In the genomic region with DNA sequence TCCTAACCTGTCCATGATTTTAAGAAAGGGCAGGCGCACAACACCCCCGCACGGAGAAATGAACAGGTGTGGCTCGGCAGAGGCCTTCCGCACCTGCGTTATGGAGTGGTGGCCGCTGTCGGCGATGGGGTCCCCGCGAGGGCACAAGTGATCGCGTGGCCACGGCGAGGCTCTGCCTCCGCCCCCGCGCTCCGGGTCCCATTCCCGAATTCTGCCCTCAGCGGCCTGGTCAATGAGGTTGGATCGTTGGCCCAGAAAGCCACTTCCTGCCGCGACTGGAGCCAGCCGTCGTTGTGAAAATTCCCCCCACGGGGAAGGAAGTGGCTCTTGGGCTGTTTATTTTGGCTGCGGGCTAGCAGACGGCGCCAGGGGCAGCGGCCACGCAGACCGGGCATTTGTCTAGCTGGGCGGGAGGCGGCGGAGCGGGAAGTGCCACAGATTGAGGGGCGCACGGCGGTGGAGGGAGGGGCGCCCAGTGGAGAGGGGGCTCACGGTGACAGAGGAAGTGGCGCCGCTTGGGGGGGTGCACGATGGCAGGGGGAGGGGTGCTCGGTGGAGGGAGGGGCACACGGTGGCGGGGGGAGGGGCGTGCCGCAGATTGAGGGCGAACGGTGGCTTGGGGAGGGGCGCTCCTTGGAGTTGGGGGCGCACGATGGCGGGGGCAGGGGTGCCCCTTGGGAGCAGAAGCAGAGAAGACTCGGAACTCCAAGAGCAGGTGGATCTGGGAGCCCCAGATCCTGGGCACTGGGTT, we compare ENCODE assay signal across 8 cellular contexts. TPM values are rescaled to one million over a fixed set of nuclear protein-coding genes. Genes with fewer than 3 reads are reported as not detected.
DNase-seq lines count a peak whose midpoint lies in the region; ATAC-seq and TF ChIP-seq lines count a peak whose summit lies in the region.

No MANE protein-coding gene starts in this region.

- peaks cover 30% of the 10 kb centered on the region for H3K4me1 Mint-ChIP-seq in dendritic cell treated with granulocyte-macrophage colony-stimulating factor and Interleukin-4, amounts not matched to agents 40 ng/mL and 50 ng/mL, for 4 days (ENCODE audit: low read depth)
- peaks cover 25% of the 10 kb centered on the region for H3K4me1 Mint-ChIP-seq in stimulated activated memory B cell treated with anti-CD40 and anti-IgM and Interleukin-4, amounts not matched to agents 10 μg/mL and 1 μg/mL and 100 μg/mL, for 72 hours

- 0 to 5% methylated on average over 24 to 53 of the region's 57 CpGs for WGBS in lower leg skin, 2 donors

- no peaks in the 10 kb centered on the region for H3K36me3 ChIP-seq in DOHH2 (ENCODE audit: control insufficient read depth, low read length)
- H3K36me3 ChIP-seq in MG63 = peaks cover 8% of the 10 kb centered on the region

- H3K9me3 ChIP-seq in DOHH2 (ENCODE audit: control insufficient read depth, insufficient read depth, low read length) (no peaks in the 10 kb centered on the region), MG63 (no peaks in the 10 kb centered on the region)

- peaks cover 22% of the 10 kb centered on the region for H3K4me1 ChIP-seq in DOHH2 (ENCODE audit: control insufficient read depth, low read length)

- no peak for TF ChIP-seq POLR2A in lower leg skin (IDR thresholded peaks at IDR 0.05)

- peak overlapping the region; percentile 75 for H3K4me3 ChIP-seq in DOHH2 (ENCODE audit: low read length)
- H3K4me3 ChIP-seq in MG63 = peak overlapping the region; percentile 12
- peak overlapping the region; percentile 25 for H3K4me3 ChIP-seq in lower leg skin (ENCODE audit: low read depth, poor library complexity, severe bottlenecking)

- H3K9me3 Mint-ChIP-seq in dendritic cell treated with granulocyte-macrophage colony-stimulating factor and Interleukin-4, amounts not matched to agents 40 ng/mL and 50 ng/mL, for 4 days = no peaks in the 10 kb centered on the region
- H3K9me3 Mint-ChIP-seq in stimulated activated memory B cell treated with anti-CD40 and anti-IgM and Interleukin-4, amounts not matched to agents 10 μg/mL and 1 μg/mL and 100 μg/mL, for 72 hours = no peaks in the 10 kb centered on the region

- ATAC-seq in stimulated activated memory B cell treated with anti-CD40 and anti-IgM and Interleukin-4, amounts not matched to agents 10 μg/mL and 1 μg/mL and 100 μg/mL, for 72 hours = peak; percentile 42
- no peak for ATAC-seq in GM18511 (IDR thresholded peaks at IDR 0.05; ENCODE audit: unreplicated experiment)

- DNase-seq in MG63 (peak; percentile 90), T1000 (lab: John Stamatoyannopoulos, UW) (peak; percentile 76), lower leg skin (ENCODE audit: low spot score in 2 of 2) (no peak), NK-92 (lab: John Stamatoyannopoulos, UW; ENCODE audit: unreplicated experiment) (no peak)

- H4K20me1 ChIP-seq in DOHH2 (ENCODE audit: control insufficient read depth, insufficient read depth, low read depth, low read length) = no peaks in the 10 kb centered on the region

- intact Hi-C loops in dendritic cell treated with granulocyte-macrophage colony-stimulating factor and Interleukin-4, amounts not matched to agents 40 ng/mL and 50 ng/mL, for 4 days (cut with micrococcal nuclease) = no loop called here
- intact Hi-C loops in lower leg skin (cut with DNase I; ENCODE audit: low total_unique reads) = no loop called here

- H3K36me3 Mint-ChIP-seq in dendritic cell treated with granulocyte-macrophage colony-stimulating factor and Interleukin-4, amounts not matched to agents 40 ng/mL and 50 ng/mL, for 4 days (ENCODE audit: low read depth) = no peaks in the 10 kb centered on the region
- no peaks in the 10 kb centered on the region for H3K36me3 Mint-ChIP-seq in stimulated activated memory B cell treated with anti-CD40 and anti-IgM and Interleukin-4, amounts not matched to agents 10 μg/mL and 1 μg/mL and 100 μg/mL, for 72 hours

- H3K4me3 Mint-ChIP-seq in dendritic cell treated with granulocyte-macrophage colony-stimulating factor and Interleukin-4, amounts not matched to agents 40 ng/mL and 50 ng/mL, for 4 days = peak overlapping the region; percentile 88
- peak overlapping the region; percentile 88 for H3K4me3 Mint-ChIP-seq in stimulated activated memory B cell treated with anti-CD40 and anti-IgM and Interleukin-4, amounts not matched to agents 10 μg/mL and 1 μg/mL and 100 μg/mL, for 72 hours

- no peak for TF ChIP-seq CTCF in DOHH2 (IDR thresholded peaks at IDR 0.05; ENCODE audit: low read depth, low read length, poor library complexity, severe bottlenecking)
- no peak for TF ChIP-seq CTCF in lower leg skin (IDR thresholded peaks at IDR 0.05)

- H3K27me3 Mint-ChIP-seq in dendritic cell treated with granulocyte-macrophage colony-stimulating factor and Interleukin-4, amounts not matched to agents 40 ng/mL and 50 ng/mL, for 4 days = peaks cover 40% of the 10 kb centered on the region
- H3K27me3 Mint-ChIP-seq in stimulated activated memory B cell treated with anti-CD40 and anti-IgM and Interleukin-4, amounts not matched to agents 10 μg/mL and 1 μg/mL and 100 μg/mL, for 72 hours = no peaks in the 10 kb centered on the region

- H3K4me2 ChIP-seq in DOHH2 (ENCODE audit: low read length) = peak overlapping the region; percentile 94

- no peaks in the 10 kb centered on the region for H3K9me2 ChIP-seq in DOHH2 (replicated peaks; ENCODE audit: control insufficient read depth, low read length)

- H3K27me3 ChIP-seq in DOHH2 (ENCODE audit: control insufficient read depth, low read length) (peaks cover 33% of the 10 kb centered on the region), MG63 (no peaks in the 10 kb centered on the region)

- H3K27ac ChIP-seq in DOHH2 (ENCODE audit: low read depth, low read length) = no peak overlapping the region

- no peaks in the 10 kb centered on the region for H3K79me2 ChIP-seq in DOHH2 (ENCODE audit: control insufficient read depth, low read length)

- H3K27ac Mint-ChIP-seq in dendritic cell treated with granulocyte-macrophage colony-stimulating factor and Interleukin-4, amounts not matched to agents 40 ng/mL and 50 ng/mL, for 4 days = peak overlapping the region; percentile 89
- H3K27ac Mint-ChIP-seq in stimulated activated memory B cell treated with anti-CD40 and anti-IgM and Interleukin-4, amounts not matched to agents 10 μg/mL and 1 μg/mL and 100 μg/mL, for 72 hours = peak overlapping the region; percentile 91

- no peaks in the 10 kb centered on the region for H3F3A ChIP-seq in DOHH2 (ENCODE audit: control insufficient read depth, insufficient read depth)

RNA-seq across cellular contexts. Expression of gene MRC2, which starts 25.0 kb away (rescaled TPM):
- 61.4 and 65.1 TPM in 2 replicates for total RNA-seq in MG63 (2014; rRNA removed; shearing (Covaris generic); ENCODE audit: low replicate concordance)
- 10 to 100 TPM; 18.8 to 53.0 (median 20.6) TPM for total RNA-seq in lower leg skin

Comparison
In these comparisons a context has a peak if more than half of its experiments do, and no peak if none do; other contexts are left out.
1. H3K4me3 ChIP-seq: peak in every context shown above with its lines; median percentile 75 in DOHH2; 25 in lower leg skin; 12 in MG63.
2. DNase-seq: peak in MG63 (single experiment) and T1000 (single experiment); none in lower leg skin (0 of 2) and NK-92 (single experiment).